Comparison of ENCODE assay signal across 8 cellular contexts in the genomic region with DNA sequence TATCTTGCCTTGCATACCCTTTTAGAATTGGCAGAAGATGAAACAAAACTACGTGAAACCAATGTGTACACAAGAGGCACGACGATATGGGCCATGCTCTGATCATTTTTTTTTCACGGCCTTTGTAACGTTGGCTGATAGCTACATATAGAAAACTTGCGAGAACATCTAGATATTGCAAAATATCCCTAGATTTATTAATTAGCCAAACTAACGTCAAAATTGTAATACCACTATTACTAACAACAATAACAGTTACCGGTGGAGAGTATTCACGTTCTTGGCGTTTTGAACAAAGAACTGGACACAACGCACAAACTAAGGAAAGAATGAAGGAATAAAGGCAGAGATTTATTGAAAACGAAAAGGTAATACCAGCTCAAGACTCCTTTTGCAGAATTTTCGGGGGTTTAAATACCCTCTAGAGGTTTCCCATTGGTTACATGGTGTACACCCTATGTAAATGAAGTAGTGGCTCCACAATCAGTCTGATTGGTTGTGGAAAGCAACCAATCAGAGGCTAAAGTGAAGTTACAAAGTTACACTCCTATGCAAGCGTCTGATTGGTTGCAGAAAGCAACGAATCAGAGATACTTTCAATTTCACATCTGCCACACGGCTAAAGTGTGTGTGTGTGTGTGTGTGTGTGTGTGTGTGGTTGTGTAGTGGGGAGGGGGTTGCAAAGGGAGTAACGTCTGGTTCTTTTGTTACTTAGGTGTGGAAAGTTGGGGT. TPM values are rescaled to one million over a fixed set of nuclear protein-coding genes. Genes with fewer than 3 reads are reported as not detected.
DNase-seq lines count a peak whose midpoint lies in the region; ATAC-seq and TF ChIP-seq lines count a peak whose summit lies in the region.

No MANE protein-coding gene starts in this region.

- CTCF ChIA-PET in T-cell (lab: Charles Lee), result interaction anchor here (0.6 to 5.6 kb wide), 5 partner anchors 14 to 1102 kb away, joined by 3 to 59 read pairs (median 4); partner anchors contain the start of gene GBP3 (in 1 of the 2)

- peak; percentile 97 for DNase-seq in DMS153 (lab: John Stamatoyannopoulos, UW)
- DNase-seq in Karpas-422, result peak; percentile 69
- peak in 2 of 34 experiments; percentile 28 to 32 for DNase-seq in T-cell
- DNase-seq in fibroblast of lung (ENCODE audit: low read depth in 2 of 2), result peak; percentile 44 to 81
- DNase-seq in pons (ENCODE audit: low spot score), result peak; percentile 65
- DNase-seq in NCI-H1048 (lab: John Stamatoyannopoulos, UW), result no peak

- no peaks in the 10 kb centered on the region for H3K27me3 Mint-ChIP-seq in T-cell

- H4K20me1 ChIP-seq in Karpas-422 (ENCODE audit: insufficient read depth, low read depth, low read length) (peaks cover 9% of the 10 kb centered on the region; the same call in 1 of the 2 replicates), fibroblast of lung (ENCODE audit: control insufficient read depth, extremely low read depth, insufficient read depth, low read length) (no peaks in the 10 kb centered on the region)

- H3K36me3 Mint-ChIP-seq in T-cell, result peaks cover under 1% of the 10 kb centered on the region

- H3K9me2 ChIP-seq in Karpas-422 (replicated peaks; ENCODE audit: insufficient read depth, low read length), result no peaks in the 10 kb centered on the region

- H3K27ac ChIP-seq in Karpas-422 (ENCODE audit: low read length) (no peak overlapping the region), fibroblast of lung (ENCODE audit: insufficient read depth, low read length) (peak overlapping the region; percentile 93)

- no peaks in the 10 kb centered on the region for H3K27me3 ChIP-seq in Karpas-422 (ENCODE audit: low read length)
- H3K27me3 ChIP-seq in fibroblast of lung (ENCODE audit: control insufficient read depth, insufficient read depth, low read length), result no peaks in the 10 kb centered on the region

- H3K79me2 ChIP-seq in Karpas-422 (ENCODE audit: low read length), result peaks cover 41% of the 10 kb centered on the region
- peaks cover 37% of the 10 kb centered on the region for H3K79me2 ChIP-seq in fibroblast of lung (ENCODE audit: control insufficient read depth, insufficient read depth, low read length)

- H3K9me3 ChIP-seq in Karpas-422 (ENCODE audit: low read length) (no peaks in the 10 kb centered on the region), fibroblast of lung (ENCODE audit: control insufficient read depth, insufficient read depth, low read depth, low read length) (no peaks in the 10 kb centered on the region)

- H3K27ac Mint-ChIP-seq in T-cell, result peak overlapping the region; percentile 93 to 98

- peaks cover 39 to 43% (median 41%) of the 10 kb centered on the region in 3 donors for H3K4me1 Mint-ChIP-seq in T-cell

- H3K4me3 Mint-ChIP-seq in T-cell, result peak overlapping the region; percentile 86 to 99 (median 97)

- ATAC-seq in T-cell (replicated peaks in 1 of 4) (no peak), GM21529 (IDR thresholded peaks at IDR 0.05; ENCODE audit: unreplicated experiment) (no peak), GM19351 (IDR thresholded peaks at IDR 0.05; ENCODE audit: unreplicated experiment) (no peak)

- H3K36me3 ChIP-seq in Karpas-422 (ENCODE audit: insufficient read depth, low read length) (peaks cover 7% of the 10 kb centered on the region; the same call in 1 of the 2 replicates), fibroblast of lung (ENCODE audit: control insufficient read depth, insufficient read depth, low read length) (no peaks in the 10 kb centered on the region)

- H3K9ac ChIP-seq in Karpas-422 (ENCODE audit: low read length), result peak overlapping the region; percentile 84
- no peak overlapping the region for H3K9ac ChIP-seq in fibroblast of lung (ENCODE audit: insufficient read depth, low read length)

- H3K4me2 ChIP-seq in Karpas-422 (ENCODE audit: low read depth, low read length, poor library complexity, severe bottlenecking) (peak overlapping the region; percentile 80), fibroblast of lung (ENCODE audit: extremely low read depth, insufficient read depth, low read length) (peak overlapping the region; percentile 86)

- H3K4me1 ChIP-seq in Karpas-422 (ENCODE audit: low read length) (peaks cover 27% of the 10 kb centered on the region), fibroblast of lung (ENCODE audit: control insufficient read depth, extremely low read depth, insufficient read depth, low read length) (peaks cover 4% of the 10 kb centered on the region)

- no peaks in the 10 kb centered on the region for H3K9me3 Mint-ChIP-seq in T-cell

- TF ChIP-seq CTCF in fibroblast of lung (conservative IDR thresholded peaks at IDR 0.05 in 1 of 2, IDR thresholded peaks at IDR 0.05 in 1 of 2; ENCODE audit: low read depth in 1 of 2, low read length in 2 of 2), result no peak

- H3K4me3 ChIP-seq in Karpas-422 (ENCODE audit: low read length), result peak overlapping the region; percentile 86
- peak overlapping the region; percentile 27 to 93 (median 89) for H3K4me3 ChIP-seq in fibroblast of lung (replicated peaks in 1 of 4; ENCODE audit: control extremely low read depth in 1 of 4, insufficient read depth in 1 of 4, low read depth in 3 of 4, low read length in 4 of 4)

- H2AFZ ChIP-seq in Karpas-422 (ENCODE audit: low read length), result peak overlapping the region; percentile 24
- H2AFZ ChIP-seq in fibroblast of lung (ENCODE audit: low read length), result peak overlapping the region; percentile 89

- POLR2A ChIA-PET in T-cell (lab: Charles Lee), result interaction anchor here (0.6 to 2.1 kb wide), 9 partner anchors 12 to 983 kb away, joined by 3 to 10 read pairs (median 6); partner anchors contain the start of gene PKN2 (in 1 of the 2)

RNA-seq across cellular contexts. Expression of gene GTF2B, which starts 0.9 kb away (rescaled TPM):
- total RNA-seq in Karpas-422 (2014; rRNA removed; shearing (Covaris generic); ENCODE audit: low replicate concordance), result 47.7 and 71.0 TPM in 2 replicates
- total RNA-seq in T-cell (10 to 100 TPM; 34.2 to 54.5 (median 38.7) TPM), fibroblast of lung (36.2 and 37.8 TPM in 2 replicates)
- 38.2 and 42.2 TPM in 2 replicates for polyA plus RNA-seq in fibroblast of lung
- polyA plus RNA-seq in fibroblast of lung (2012), result 21.7 and 26.4 TPM in 2 replicates
- 9.7 and 11.5 TPM in 2 replicates for polyA minus RNA-seq in fibroblast of lung (ENCODE audit: low replicate concordance)
